Comparison of ENCODE assay signal across 8 cellular contexts in the genomic region with DNA sequence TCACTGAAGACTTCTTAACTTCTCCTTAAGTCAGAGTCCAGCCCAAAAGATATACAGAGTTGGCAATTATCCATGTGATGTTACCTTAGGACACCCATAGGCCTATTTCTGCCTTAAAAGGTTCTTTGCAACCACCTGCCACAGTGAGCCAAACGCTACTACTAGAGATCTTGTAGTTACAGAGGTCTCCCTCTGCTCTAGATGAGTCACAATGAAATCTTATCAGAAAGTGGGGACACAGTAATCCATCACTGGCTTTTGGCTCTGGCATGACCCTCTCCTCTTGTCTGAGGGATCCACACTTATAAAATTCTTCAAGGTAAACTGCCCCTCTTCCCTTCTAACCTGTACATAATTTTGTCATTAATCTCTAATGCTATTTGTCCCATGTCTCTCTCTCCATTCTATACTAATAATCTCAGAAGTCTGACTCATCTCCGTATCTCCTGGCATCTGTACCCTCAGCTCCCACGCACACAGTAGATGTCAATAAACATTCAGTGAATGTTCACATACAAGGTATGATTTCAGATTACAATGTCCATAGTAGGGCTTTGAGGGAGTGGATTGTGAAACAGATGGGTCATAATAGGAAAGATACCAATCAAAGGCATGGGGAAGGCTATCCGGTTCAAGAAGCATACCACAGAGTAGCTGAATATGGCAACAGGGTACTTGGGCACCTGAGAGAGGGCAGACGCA.
DNase-seq lines count a peak whose midpoint lies in the region; ATAC-seq and TF ChIP-seq lines count a peak whose summit lies in the region.

No MANE protein-coding gene starts in this region.

- peak; percentile 21 for ATAC-seq in GM18520 (IDR thresholded peaks at IDR 0.05; ENCODE audit: unreplicated experiment)
- ATAC-seq in HG02642 (IDR thresholded peaks at IDR 0.05; ENCODE audit: poor library complexity, unreplicated experiment) = peak; percentile 29
- peak; percentile 65 for ATAC-seq in SK-N-SH treated with all-trans-retinoic acid at 6 μM for 48 hours

- DNase-seq in NCI-H2171 treated with DMSO at 0.1 percent for 48 hours (lab: John Stamatoyannopoulos, UW) (no peak), NCI-H1417 (lab: John Stamatoyannopoulos, UW) (no peak), cerebellum (ENCODE audit: low spot score) (no peak), NK-92 (lab: John Stamatoyannopoulos, UW; ENCODE audit: unreplicated experiment) (no peak)

- H3K27ac ChIP-seq in layer of hippocampus (ENCODE audit: low read depth, low read length) = peak overlapping the region; percentile 79

- no peaks in the 10 kb centered on the region for H3K27me3 ChIP-seq in layer of hippocampus (ENCODE audit: control insufficient read depth, insufficient read depth, low read length)

TF ChIP-seq in SK-N-SH treated with all-trans-retinoic acid at 6 μM for 48 hours, 23 proteins besides CTCF, POLR2A, EP300 and RAD21:
- TF ChIP-seq ISL1 (CRISPR knock-in tag; IDR thresholded peaks at IDR 0.05) = peak; percentile 50; the same call in 1 of the 2 replicates
- TF ChIP-seq ZFP3 (CRISPR knock-in tag; IDR thresholded peaks at IDR 0.05) = 0 out of 2 replicates have a peak, but pooled peaks have one; percentile 28
- TF ChIP-seq PPARA (CRISPR knock-in tag; IDR thresholded peaks at IDR 0.05; ENCODE audit: borderline replicate concordance) = no peak
- no peak for TF ChIP-seq ZNF565 (CRISPR knock-in tag; conservative IDR thresholded peaks at IDR 0.05; ENCODE audit: low read depth)
